Comparison of ENCODE assay signal across 12 cellular contexts in the genomic region with DNA sequence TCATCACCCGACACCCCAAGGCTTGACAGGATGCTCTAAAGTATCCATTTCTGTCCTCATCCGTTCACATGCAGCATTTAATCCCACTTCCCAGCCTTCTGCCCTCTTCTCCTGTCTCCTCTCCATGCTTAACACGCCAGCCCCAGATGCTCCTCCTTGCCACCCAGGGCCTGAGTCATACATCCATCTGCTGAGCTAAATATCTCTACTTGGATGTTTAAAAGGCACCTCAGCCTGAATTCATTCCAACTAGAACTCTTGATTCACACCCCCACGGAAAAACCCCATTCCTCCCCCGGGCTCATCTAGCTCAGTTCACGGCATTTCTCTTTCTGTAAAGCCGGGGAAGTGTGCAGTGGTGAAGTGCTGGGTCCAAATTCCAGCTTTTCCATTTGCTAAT. TPM values are rescaled to one million over a fixed set of nuclear protein-coding genes. Genes with fewer than 3 reads are reported as not detected.
DNase-seq lines count a peak whose midpoint lies in the region; ATAC-seq and TF ChIP-seq lines count a peak whose summit lies in the region.
"Had no signal": no experiment of that assay in that cellular context is flagged by ENCODE, and none has a peak within 500 bp of the region (broad histone marks: within the 10 kb centered on the region; RNA-seq: fewer than 3 reads in every experiment).

No MANE protein-coding gene starts in this region.

- WGBS in stomach, 5 donors, result 69 to 82% (median 78%) methylated on average over 7 of the region's 7 CpGs

- no peak for TF ChIP-seq EP300 in stomach (IDR thresholded peaks at IDR 0.05)

- POLR2A ChIA-PET in activated CD4-positive, alpha-beta T cell treated with anti-CD3 and anti-CD28 coated beads for 36 hours (lab: Charles Lee), result no interaction called here

- intact Hi-C loops in posterior cingulate gyrus (cut with DNase I) (no loop called here), stomach (cut with DNase I; ENCODE audit: low total_unique reads) (loop anchor here (5.0 kb wide), 1 partner anchor 212 kb away; no protein-coding TSS in a partner anchor)
- intact Hi-C loops in activated CD4-positive, alpha-beta T cell treated with anti-CD3 and anti-CD28 coated beads for 36 hours (cut with DNase I, micrococcal nuclease), result loop anchor here (5.0 kb wide), 4 partner anchors 327 to 827 kb away; partner anchors contain the start of genes AXDND1 (in 1 of the 2) and TOR3A (in 1 of the 2)

- CTCF ChIA-PET in activated CD4-positive, alpha-beta T cell treated with anti-CD3 and anti-CD28 coated beads for 36 hours (lab: Charles Lee), result interaction anchor here (0.5 to 2.7 kb wide), 7 partner anchors 41 to 497 kb away, joined by 3 to 11 read pairs (median 3); no protein-coding TSS in a partner anchor

- H3K4me1 ChIP-seq in stomach, result peaks cover 18 to 56% (median 43%) of the 10 kb centered on the region in 4 donors

- peaks cover 2% of the 10 kb centered on the region for H3K4me1 Mint-ChIP-seq in activated CD4-positive, alpha-beta T cell treated with anti-CD3 and anti-CD28 coated beads for 36 hours
- H3K4me1 Mint-ChIP-seq in mesothelial cell of epicardium, result peaks cover 14% of the 10 kb centered on the region

- no peak overlapping the region for H3K4me3 Mint-ChIP-seq in activated CD4-positive, alpha-beta T cell treated with anti-CD3 and anti-CD28 coated beads for 36 hours
- H3K4me3 Mint-ChIP-seq in mesothelial cell of epicardium, result no peak overlapping the region

- H3K4me3 ChIP-seq in stomach, result no peak overlapping the region

- H3K27ac Mint-ChIP-seq in activated CD4-positive, alpha-beta T cell treated with anti-CD3 and anti-CD28 coated beads for 36 hours, result no peak overlapping the region
- H3K27ac Mint-ChIP-seq in mesothelial cell of epicardium, result no peak overlapping the region

- no peaks in the 10 kb centered on the region for H3K27me3 Mint-ChIP-seq in activated CD4-positive, alpha-beta T cell treated with anti-CD3 and anti-CD28 coated beads for 36 hours
- H3K27me3 Mint-ChIP-seq in mesothelial cell of epicardium (ENCODE audit: low read depth), result no peaks in the 10 kb centered on the region

- no peaks in the 10 kb centered on the region for H3K9me3 Mint-ChIP-seq in activated CD4-positive, alpha-beta T cell treated with anti-CD3 and anti-CD28 coated beads for 36 hours (ENCODE audit: low read depth)
- H3K9me3 Mint-ChIP-seq in mesothelial cell of epicardium, result no peaks in the 10 kb centered on the region

- no peak for ATAC-seq in activated CD4-positive, alpha-beta T cell treated with anti-CD3 and anti-CD28 coated beads for 36 hours

- DNase-seq in DMS 273 treated with DMSO at 0.1 percent for 48 hours (lab: John Stamatoyannopoulos, UW) (peak; percentile 61), NCI-H446 (lab: John Stamatoyannopoulos, UW) (peak; percentile 17 to 79), epidermal melanocyte (ENCODE audit: insufficient read length, low spot score) (peak; percentile 31), posterior cingulate gyrus (peak in 6 of 10 donors; percentile 38 to 90 (median 62)), GM19238 (ENCODE audit: insufficient read length, low spot score) (no peak), stomach (no peak), mesothelial cell of epicardium (ENCODE audit: low spot score in 2 of 2, unreplicated experiment in 2 of 2) (no peak)
- no peak for DNase-seq in activated CD4-positive, alpha-beta T cell treated with anti-CD3 and anti-CD28 coated beads for 36 hours
- DNase-seq: activated CD4-positive, alpha-beta T cell treated with anti-CD3 and anti-CD28 coated beads, Interleukin-2, amount 50 U/mL, for 4 hours; aorta; NCI-H1105 had no signal

- H3K27ac ChIP-seq in stomach, result no peak overlapping the region
- H3K27ac ChIP-seq: neutrophil had no signal

- H3K36me3 ChIP-seq in stomach, result no peaks in the 10 kb centered on the region
- H3K36me3 ChIP-seq: neutrophil had no signal

- no peaks in the 10 kb centered on the region for H3K36me3 Mint-ChIP-seq in activated CD4-positive, alpha-beta T cell treated with anti-CD3 and anti-CD28 coated beads for 36 hours (ENCODE audit: low read depth)
- no peaks in the 10 kb centered on the region for H3K36me3 Mint-ChIP-seq in mesothelial cell of epicardium

- TF ChIP-seq POLR2A in stomach (IDR thresholded peaks at IDR 0.05), result no peak

- no peaks in the 10 kb centered on the region for H3K27me3 ChIP-seq in stomach

- no peaks in the 10 kb centered on the region for H3K9me3 ChIP-seq in stomach
- H3K9me3 ChIP-seq: neutrophil had no signal

- TF ChIP-seq CTCF in stomach (IDR thresholded peaks at IDR 0.05) (no peak), mesothelial cell of epicardium (IDR thresholded peaks at IDR 0.05; ENCODE audit: unreplicated experiment) (no peak)

RNA-seq across cellular contexts. Expression of gene TEX35, which starts 27.7 kb away (rescaled TPM):
- not detected for total RNA-seq in activated CD4-positive, alpha-beta T cell treated with anti-CD3 and anti-CD28 coated beads for 36 hours
- total RNA-seq in stomach (not detected), mesothelial cell of epicardium (not detected in 3 replicates)
- under 1 TPM in 1 of 3 donors, not detected in 2; 0.76 TPM for polyA plus RNA-seq in stomach
- total RNA-seq: aorta had no signal
- polyA plus RNA-seq: aorta had no signal

RNA-seq across cellular contexts. Expression of gene CLEC20A, which starts 43.9 kb away (rescaled TPM):
- total RNA-seq in activated CD4-positive, alpha-beta T cell treated with anti-CD3 and anti-CD28 coated beads for 36 hours, result not detected
- not detected for total RNA-seq in stomach
- polyA plus RNA-seq in stomach, result under 1 TPM in 1 of 3 donors, not detected in 2; 0.31 TPM
- total RNA-seq in mesothelial cell of epicardium, result not detected in 3 replicates
- total RNA-seq: aorta had no signal
- polyA plus RNA-seq: aorta had no signal

Comparison
In these comparisons a context has a peak if more than half of its experiments do, and no peak if none do; other contexts are left out.
1. DNase-seq: peak in DMS 273 treated with DMSO at 0.1 percent for 48 hours (single experiment), NCI-H446 (2 of 2), epidermal melanocyte (single experiment) and posterior cingulate gyrus (6 of 10); none in activated CD4-positive, alpha-beta T cell treated with anti-CD3 and anti-CD28 coated beads for 36 hours (single experiment), GM19238 (single experiment), stomach (single experiment) and mesothelial cell of epicardium (0 of 2).